In genomic region chr20:32332614-32333013, GRCh38 we compare ENCODE assay signal across 1 cellular context.
A peak's percentile ranks its signal among the peaks of the same experiment; 100 is the strongest.
TF ChIP-seq lines count a peak whose summit lies in the region.

No MANE protein-coding gene starts in this region.

TF ChIP-seq in HepG2, 621 proteins besides CTCF, POLR2A, EP300 and RAD21 (continued from another document):
- TF ChIP-seq, protein P1, sequence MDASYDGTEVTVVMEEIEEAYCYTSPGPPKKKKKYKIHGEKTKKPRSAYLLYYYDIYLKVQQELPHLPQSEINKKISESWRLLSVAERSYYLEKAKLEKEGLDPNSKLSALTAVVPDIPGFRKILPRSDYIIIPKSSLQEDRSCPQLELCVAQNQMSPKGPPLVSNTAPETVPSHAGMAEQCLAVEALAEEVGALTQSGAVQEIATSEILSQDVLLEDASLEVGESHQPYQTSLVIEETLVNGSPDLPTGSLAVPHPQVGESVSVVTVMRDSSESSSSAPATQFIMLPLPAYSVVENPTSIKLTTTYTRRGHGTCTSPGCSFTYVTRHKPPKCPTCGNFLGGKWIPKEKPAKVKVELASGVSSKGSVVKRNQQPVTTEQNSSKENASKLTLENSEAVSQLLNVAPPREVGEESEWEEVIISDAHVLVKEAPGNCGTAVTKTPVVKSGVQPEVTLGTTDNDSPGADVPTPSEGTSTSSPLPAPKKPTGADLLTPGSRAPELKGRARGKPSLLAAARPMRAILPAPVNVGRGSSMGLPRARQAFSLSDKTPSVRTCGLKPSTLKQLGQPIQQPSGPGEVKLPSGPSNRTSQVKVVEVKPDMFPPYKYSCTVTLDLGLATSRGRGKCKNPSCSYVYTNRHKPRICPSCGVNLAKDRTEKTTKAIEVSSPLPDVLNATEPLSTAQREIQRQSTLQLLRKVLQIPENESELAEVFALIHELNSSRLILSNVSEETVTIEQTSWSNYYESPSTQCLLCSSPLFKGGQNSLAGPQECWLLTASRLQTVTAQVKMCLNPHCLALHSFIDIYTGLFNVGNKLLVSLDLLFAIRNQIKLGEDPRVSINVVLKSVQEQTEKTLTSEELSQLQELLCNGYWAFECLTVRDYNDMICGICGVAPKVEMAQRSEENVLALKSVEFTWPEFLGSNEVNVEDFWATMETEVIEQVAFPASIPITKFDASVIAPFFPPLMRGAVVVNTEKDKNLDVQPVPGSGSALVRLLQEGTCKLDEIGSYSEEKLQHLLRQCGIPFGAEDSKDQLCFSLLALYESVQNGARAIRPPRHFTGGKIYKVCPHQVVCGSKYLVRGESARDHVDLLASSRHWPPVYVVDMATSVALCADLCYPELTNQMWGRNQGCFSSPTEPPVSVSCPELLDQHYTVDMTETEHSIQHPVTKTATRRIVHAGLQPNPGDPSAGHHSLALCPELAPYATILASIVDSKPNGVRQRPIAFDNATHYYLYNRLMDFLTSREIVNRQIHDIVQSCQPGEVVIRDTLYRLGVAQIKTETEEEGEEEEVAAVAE (CRISPR knock-in tag; IDR thresholded peaks at IDR 0.05; ENCODE audit: borderline replicate concordance): 0 out of 2 replicates have a peak, but pooled peaks have one; percentile 35
- TF ChIP-seq ZNF724P (CRISPR knock-in tag; IDR thresholded peaks at IDR 0.05; ENCODE audit: borderline replicate concordance) (no peak), ZNF687 (CRISPR knock-in tag; IDR thresholded peaks at IDR 0.05) (peak; percentile 10; the same call in 1 of the 2 replicates), FOSL2 (CRISPR knock-in tag; IDR thresholded peaks at IDR 0.05) (peak; percentile 62), IKZF5 (CRISPR knock-in tag; IDR thresholded peaks at IDR 0.05) (0 out of 2 replicates have a peak, but pooled peaks have one; percentile 24), ETS1 (CRISPR knock-in tag; IDR thresholded peaks at IDR 0.05) (no peak), ERF (CRISPR knock-in tag; IDR thresholded peaks at IDR 0.05) (no peak)
